In the genomic region with DNA sequence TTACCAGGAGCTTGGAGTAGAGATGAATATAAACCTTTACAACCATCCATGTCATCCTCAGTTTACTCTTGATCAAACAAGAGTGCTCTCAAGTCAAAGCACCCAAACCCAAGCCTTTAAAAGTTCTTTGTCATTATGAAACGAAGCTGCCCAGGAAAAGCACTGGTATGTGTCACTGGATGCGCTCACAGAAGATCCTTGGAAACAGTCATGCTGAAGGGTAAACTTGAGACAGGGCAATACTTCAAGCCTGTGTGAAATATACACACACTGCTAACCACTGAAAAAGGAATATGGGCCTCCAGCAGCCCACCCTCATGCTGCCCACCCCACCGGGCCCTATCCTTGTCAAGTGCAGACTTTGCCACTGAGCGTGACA, we compare ENCODE assay signal across 16 cellular contexts.
DNase-seq lines count a peak whose midpoint lies in the region; ATAC-seq, FAIRE-seq and TF ChIP-seq lines count a peak whose summit lies in the region.
"Had no signal": no experiment of that assay in that cellular context is flagged by ENCODE, and none has a peak within 500 bp of the region (broad histone marks: within the 10 kb centered on the region; RNA-seq: fewer than 3 reads in every experiment).

No MANE protein-coding gene starts in this region.

- H4K20me1 ChIP-seq in HepG2 (ENCODE audit: insufficient read depth, low read length) (no peaks in the 10 kb centered on the region), OCI-LY3 (ENCODE audit: insufficient read depth, low read length) (no peaks in the 10 kb centered on the region)

- H3K4me2 ChIP-seq in HepG2 (ENCODE audit: low read depth, low read length) = no peak overlapping the region
- peak overlapping the region; percentile 78 for H3K4me2 ChIP-seq in OCI-LY3 (ENCODE audit: low read length)

- no peak for FAIRE-seq in HepG2 (lab: Jason Lieb, UNC)

- WGBS in right lobe of liver (ENCODE audit: insufficient coverage, low coverage, low lambda C conversion rate, missing lambda C conversion rate) = 79% methylated on average over 2 of the region's 4 CpGs
- WGBS in HepG2 (ENCODE audit: low lambda C conversion rate) = 100% methylated on average over 3 of the region's 4 CpGs

- no peaks in the 10 kb centered on the region for H3K9me3 ChIP-seq in right lobe of liver
- no peaks in the 10 kb centered on the region for H3K9me3 ChIP-seq in HepG2 (ENCODE audit: low read length)
- no peaks in the 10 kb centered on the region for H3K9me3 ChIP-seq in OCI-LY3 (ENCODE audit: insufficient read depth, low read length)
- no peaks in the 10 kb centered on the region for H3K9me3 ChIP-seq in mucosa of rectum (ENCODE audit: control insufficient read depth in 2 of 2, low read length in 2 of 2)
- H3K9me3 ChIP-seq in mucosa of descending colon = no peaks in the 10 kb centered on the region
- H3K9me3 ChIP-seq: MG63, SJSA1 had no signal

- TF ChIP-seq POLR2A in right lobe of liver (IDR thresholded peaks at IDR 0.05) = no peak
- TF ChIP-seq POLR2A in HepG2 (IDR thresholded peaks at IDR 0.05; ENCODE audit: insufficient read depth in 1 of 2, low read depth in 2 of 2, low read length in 2 of 2) = no peak

- TF ChIP-seq CTCF in right lobe of liver (IDR thresholded peaks at IDR 0.05) = no peak
- no peak for TF ChIP-seq CTCF in HepG2 (CRISPR knock-in tag; IDR thresholded peaks at IDR 0.05)
- TF ChIP-seq CTCF in OCI-LY3 (IDR thresholded peaks at IDR 0.05; ENCODE audit: low read depth, low read length) = no peak
- TF ChIP-seq CTCF in mucosa of descending colon (IDR thresholded peaks at IDR 0.05) = no peak

- in situ Hi-C loops in HepG2 (cut with HindIII; ENCODE audit: extremely low pct_ligation_motif_present, low pct_unique_long_range_greater_than_20kb) = no loop called here

- H2AFZ ChIP-seq in HepG2 (ENCODE audit: low read length) (no peak overlapping the region), OCI-LY3 (ENCODE audit: low read depth, low read length) (no peak overlapping the region)

- H3K4me1 ChIP-seq in right lobe of liver = peaks cover 0 to 27% (median 2%) of the 10 kb centered on the region in 4 donors
- peaks cover 3% of the 10 kb centered on the region for H3K4me1 ChIP-seq in HepG2 (ENCODE audit: insufficient read depth, low read length)
- peaks cover 96% of the 10 kb centered on the region for H3K4me1 ChIP-seq in OCI-LY3 (ENCODE audit: low read length)
- H3K4me1 ChIP-seq in mucosa of rectum (ENCODE audit: control insufficient read depth in 2 of 2, insufficient read depth in 2 of 2, low read length in 2 of 2) = peaks cover 35 to 36% of the 10 kb centered on the region in 2 donors
- peaks cover 25% of the 10 kb centered on the region for H3K4me1 ChIP-seq in mucosa of descending colon (ENCODE audit: low read depth)

- POLR2A ChIA-PET in HepG2 (lab: Yijun Ruan, JAX) = no interaction called here

- CTCF ChIA-PET in HepG2 (lab: Yijun Ruan, JAX; ENCODE audit: low intra/inter-chr PET ratio, low total read pairs) = no interaction called here

- no TSS peak for BruUV-seq in HepG2 (replicated peaks; lab: Mats Ljungman, UMichigan)

- ATAC-seq in right lobe of liver (no peak), HepG2 (no peak), mucosa of descending colon (no peak)

- H3K36me3 ChIP-seq in right lobe of liver (peaks cover 0 to 6% (median 1%) of the 10 kb centered on the region in 4 donors), HepG2 (replicated peaks in 1 of 2; ENCODE audit: control insufficient read depth in 1 of 2, insufficient read depth in 2 of 2, low read length in 2 of 2) (peaks cover 11 to 35% of the 10 kb centered on the region in 2 experiments; a peak in 4 of 5 replicates), OCI-LY3 (replicated peaks; ENCODE audit: low read depth, low read length) (peaks cover 69% of the 10 kb centered on the region), mucosa of rectum (ENCODE audit: control insufficient read depth in 2 of 2, insufficient read depth in 2 of 2, low read length in 2 of 2) (peaks cover 20% of the 10 kb centered on the region in 2 donors), mucosa of descending colon (ENCODE audit: low read depth) (no peaks in the 10 kb centered on the region)

- no peak overlapping the region for H3K9ac ChIP-seq in HepG2 (ENCODE audit: insufficient read depth, low read depth, low read length)
- peak overlapping the region; percentile 95 for H3K9ac ChIP-seq in OCI-LY3 (ENCODE audit: low read length)
- H3K9ac ChIP-seq in mucosa of rectum (ENCODE audit: low read depth in 1 of 2, low read length in 2 of 2) = no peak overlapping the region

- H3K27ac ChIP-seq in right lobe of liver = peak overlapping the region in 2 of 3 donors; percentile 15 to 95
- H3K27ac ChIP-seq in HepG2 (ENCODE audit: extremely low read length, insufficient read depth, low read length) = no peak overlapping the region
- peak overlapping the region; percentile 100 for H3K27ac ChIP-seq in OCI-LY3 (ENCODE audit: low read length)
- peak overlapping the region; percentile 67 to 94 for H3K27ac ChIP-seq in mucosa of rectum (ENCODE audit: low read depth in 2 of 2, low read length in 2 of 2)
- H3K27ac ChIP-seq: SJSA1, VCaP had no signal

- TF ChIP-seq RAD21 in HepG2 (CRISPR knock-in tag; IDR thresholded peaks at IDR 0.05) = no peak

- intact Hi-C loops in right lobe of liver (cut with DNase I) (no loop called here), HepG2 (cut with micrococcal nuclease; ENCODE audit: unreplicated experiment) (no loop called here), mucosa of descending colon (cut with DNase I, micrococcal nuclease) (no loop called here)

- H3K27me3 ChIP-seq in right lobe of liver (no peaks in the 10 kb centered on the region), HepG2 (ENCODE audit: control insufficient read depth in 1 of 2, insufficient read depth in 2 of 2, low read length in 2 of 2) (no peaks in the 10 kb centered on the region), OCI-LY3 (ENCODE audit: low read depth, low read length) (no peaks in the 10 kb centered on the region), mucosa of rectum (ENCODE audit: control insufficient read depth in 2 of 2, insufficient read depth in 2 of 2, low read length in 2 of 2) (no peaks in the 10 kb centered on the region)
- H3K27me3 ChIP-seq: MG63, SJSA1 had no signal

- H3K79me2 ChIP-seq in HepG2 (ENCODE audit: insufficient read depth, low read length) (no peaks in the 10 kb centered on the region), OCI-LY3 (ENCODE audit: low read length) (peaks cover 79% of the 10 kb centered on the region)

- TF ChIP-seq EP300 in HepG2 (IDR thresholded peaks at IDR 0.05; ENCODE audit: low read depth in 2 of 2, low read length in 2 of 2) (no peak), HepG2 (CRISPR knock-in tag; IDR thresholded peaks at IDR 0.05; ENCODE audit: borderline replicate concordance) (no peak)

- H3K4me3 ChIP-seq in right lobe of liver (no peak overlapping the region), HepG2 (replicated peaks in 1 of 3; ENCODE audit: insufficient read depth in 1 of 3, low read depth in 2 of 3, low read length in 3 of 3) (no peak overlapping the region), OCI-LY3 (ENCODE audit: low read length) (peak overlapping the region; percentile 69), mucosa of rectum (ENCODE audit: low read length in 2 of 2) (no peak overlapping the region), mucosa of descending colon (no peak overlapping the region)
- H3K4me3 ChIP-seq: MG63, SJSA1 had no signal

- DNase-seq in right lobe of liver (no peak), HepG2 (ENCODE audit: low spot score) (no peak), mucosa of descending colon (no peak), NOMO-1 treated with dmso at 0.1 percent for 144 hours (lab: John Stamatoyannopoulos, UW; ENCODE audit: unreplicated experiment) (no peak), activated gamma-delta T cell (lab: John Stamatoyannopoulos, UW) (no peak), NCI-H2227 treated with DMSO at 0.1 percent for 48 hours (lab: John Stamatoyannopoulos, UW) (no peak)
- DNase-seq: activated T-cell treated with anti-CD3 and anti-CD28 coated beads for 4 hours; DMS79; mesenchymal stem cell; MG63; NCI-H2171 treated with DMSO at 0.1 percent for 48 hours; stimulated activated CD4-positive, alpha-beta T cell treated with anti-CD3 and anti-CD28 coated beads, Interleukin-12 subunit alpha, Interleukin-12 subunit beta, amount 100 ng/mL, for 4 hours had no signal

TF ChIP-seq in HepG2, 621 proteins besides CTCF, POLR2A, EP300 and RAD21:
- TF ChIP-seq SALL2 (CRISPR knock-in tag; IDR thresholded peaks at IDR 0.05) (no peak), ZFP36 (IDR thresholded peaks at IDR 0.05; ENCODE audit: borderline replicate concordance, low read depth, low read length, partially characterized antibody) (no peak), SMARCC2 (IDR thresholded peaks at IDR 0.05) (no peak), MTA1 (CRISPR knock-in tag; IDR thresholded peaks at IDR 0.05; ENCODE audit: borderline replicate concordance) (no peak), ZNF335 (CRISPR knock-in tag; IDR thresholded peaks at IDR 0.05) (no peak), ZSCAN22 (CRISPR knock-in tag; IDR thresholded peaks at IDR 0.05) (no peak), PHF5A (CRISPR knock-in tag; IDR thresholded peaks at IDR 0.05; ENCODE audit: low read depth, unreplicated experiment) (no peak)
